Comparison of ENCODE assay signal across 14 cellular contexts in genomic region chr19:55068803-55069136, GRCh38. TPM values are rescaled to one million over a fixed set of nuclear protein-coding genes. Genes with fewer than 3 reads are reported as not detected.
A peak's percentile ranks its signal among the peaks of the same experiment; 100 is the strongest.
DNase-seq lines count a peak whose midpoint lies in the region; ATAC-seq, FAIRE-seq and TF ChIP-seq lines count a peak whose summit lies in the region.
"Had no signal": no experiment of that assay in that cellular context is flagged by ENCODE, and none has a peak within 500 bp of the region (broad histone marks: within the 10 kb centered on the region; RNA-seq: fewer than 3 reads in every experiment).

No MANE protein-coding gene starts in this region.

- H3K9me2 ChIP-seq in MM.1S (replicated peaks; ENCODE audit: insufficient read depth, low read length) (no peaks in the 10 kb centered on the region), neural cell (ENCODE audit: insufficient read depth, low read length) (no peaks in the 10 kb centered on the region)

- TF ChIP-seq CTCF in 22Rv1 (IDR thresholded peaks at IDR 0.05) (no peak), MM.1S (IDR thresholded peaks at IDR 0.05; ENCODE audit: low read length) (no peak), H1 (IDR thresholded peaks at IDR 0.05; ENCODE audit: control extremely low read depth in 1 of 3, insufficient read depth in 1 of 3, low read depth in 1 of 3, low read length in 3 of 3) (no peak), neural cell (IDR thresholded peaks at IDR 0.05; ENCODE audit: poor library complexity, severe bottlenecking) (no peak)

- no peak overlapping the region for H4K91ac ChIP-seq in H1 (replicated peaks; ENCODE audit: insufficient read length, low read length)

- H3K4me2 ChIP-seq in MM.1S (ENCODE audit: low read depth, low read length) (peak overlapping the region; percentile 68), H1 (ENCODE audit: insufficient read depth in 1 of 2, low read depth in 2 of 2, low read length in 2 of 2) (peak overlapping the region; percentile 83 to 88), neural cell (ENCODE audit: low read length) (no peak overlapping the region)

- H2AFZ ChIP-seq in MM.1S (ENCODE audit: low read length), result peak overlapping the region; percentile 5; the same call in 1 of the 2 replicates
- no peak overlapping the region for H2AFZ ChIP-seq in H1 (ENCODE audit: low read length)
- no peak overlapping the region for H2AFZ ChIP-seq in neural cell (ENCODE audit: low read depth, low read length)

- CTCF ChIA-PET in H1 (lab: Charles Lee; ENCODE audit: partially characterized antibody), result interaction anchor here (0.5 to 3.3 kb wide), 8 partner anchors 12 to 192 kb away, joined by 3 to 20 read pairs (median 3); no protein-coding TSS in a partner anchor

- H4K20me1 ChIP-seq in MM.1S (ENCODE audit: insufficient read depth, low read length) (no peaks in the 10 kb centered on the region), H1 (replicated peaks in 1 of 2; ENCODE audit: control insufficient read depth in 1 of 2, insufficient read depth in 2 of 2, low read length in 2 of 2) (peaks cover 0 to 5% of the 10 kb centered on the region in 2 experiments), neural cell (ENCODE audit: insufficient read depth) (no peaks in the 10 kb centered on the region)

- no peak overlapping the region for H2BK20ac ChIP-seq in H1 (ENCODE audit: low read length)

- H3K9me3 ChIP-seq in MM.1S (replicated peaks; ENCODE audit: insufficient read depth, low read length) (no peaks in the 10 kb centered on the region), H1 (ENCODE audit: insufficient read depth in 2 of 2, low read depth in 1 of 2, low read length in 1 of 2) (no peaks in the 10 kb centered on the region), neural cell (ENCODE audit: low read length) (no peaks in the 10 kb centered on the region)

- H3K4ac ChIP-seq in H1 (replicated peaks; ENCODE audit: insufficient read length, low read depth, low read length), result no peak overlapping the region

- H3K27ac ChIP-seq in 22Rv1 (peak overlapping the region; percentile 89), MM.1S (ENCODE audit: low read length) (peak overlapping the region; percentile 98), H1 (ENCODE audit: low read depth, low read length) (no peak overlapping the region), neural cell (ENCODE audit: low read length) (no peak overlapping the region)

- H3K18ac ChIP-seq in H1 (ENCODE audit: extremely low read depth, low read length), result no peak overlapping the region

- no peak overlapping the region for H3K23ac ChIP-seq in H1 (ENCODE audit: insufficient read length)

- no peak overlapping the region for H2AK5ac ChIP-seq in H1 (ENCODE audit: low read depth, low read length)

- H3K4me1 ChIP-seq in MM.1S (ENCODE audit: low read length) (peaks cover 24% of the 10 kb centered on the region), H1 (replicated peaks in 1 of 4; ENCODE audit: control insufficient read depth in 3 of 4, insufficient read depth in 4 of 4, low read length in 3 of 4) (peaks cover 0 to 10% (median 5%) of the 10 kb centered on the region in 4 experiments; a peak in 6 of 7 replicates)

- DNase-seq in MM.1S (no peak), H1 (ENCODE audit: low read depth in 1 of 2, low spot score in 2 of 2) (no peak), GM19238 (ENCODE audit: insufficient read length, low spot score) (no peak), NCI-H446 treated with DMSO at 0.1 percent for 48 hours (lab: John Stamatoyannopoulos, UW) (no peak)
- no peak for DNase-seq in activated CD8-positive, alpha-beta memory T cell treated with anti-CD3 and anti-CD28 coated beads, Interleukin-2, amount 50 U/mL, for 4 hours
- DNase-seq: activated CD8-positive, alpha-beta memory T cell treated with anti-CD3 and anti-CD28 coated beads for 24 hours; activated naive CD4-positive, alpha-beta T cell treated with Interleukin-2 at 50 U/mL for 16 hours; naive thymus-derived CD4-positive, alpha-beta T cell; NCI-H524 had no signal

- TF ChIP-seq EP300 in H1 (IDR thresholded peaks at IDR 0.05; ENCODE audit: borderline replicate concordance in 1 of 2, low read depth in 2 of 2, low read length in 2 of 2), result no peak
- no peak for TF ChIP-seq EP300 in neural cell (conservative IDR thresholded peaks at IDR 0.05; ENCODE audit: poor library complexity, severe bottlenecking)

- no peaks in the 10 kb centered on the region for H3K36me3 ChIP-seq in MM.1S (replicated peaks; ENCODE audit: insufficient read depth, low read length)
- no peaks in the 10 kb centered on the region for H3K36me3 ChIP-seq in H1 (ENCODE audit: control insufficient read depth in 2 of 4, insufficient read depth in 4 of 4, low read length in 3 of 4)
- no peaks in the 10 kb centered on the region for H3K36me3 ChIP-seq in neural cell (ENCODE audit: insufficient read depth, low read length)
- H3K36me3 ChIP-seq: tibial nerve had no signal

- H3K4me3 ChIP-seq in MM.1S (ENCODE audit: low read length) (peak overlapping the region; percentile 69), H1 (ENCODE audit: extremely low read depth in 1 of 4, insufficient read depth in 2 of 4, low read depth in 3 of 4, low read length in 4 of 4) (peak overlapping the region; percentile 16 to 60 (median 42); a peak in 7 of 8 replicates), neural cell (ENCODE audit: low read length) (peak overlapping the region; percentile 59)
- H3K4me3 ChIP-seq: tibial nerve had no signal

- no peak for TF ChIP-seq POLR2A in H1 (IDR thresholded peaks at IDR 0.05; ENCODE audit: control extremely low read depth in 1 of 2, low read depth in 2 of 2, low read length in 2 of 2)

- no peak for ATAC-seq in HG03378 (IDR thresholded peaks at IDR 0.05; ENCODE audit: unreplicated experiment)

- H3F3A ChIP-seq in MM.1S (ENCODE audit: insufficient read depth, low read length) (peaks cover 34% of the 10 kb centered on the region), neural cell (ENCODE audit: insufficient read depth, low read length, poor library complexity, severe bottlenecking) (no peaks in the 10 kb centered on the region)

- H2BK15ac ChIP-seq in H1 (ENCODE audit: low read length), result no peak overlapping the region

- no peak overlapping the region for H2BK5ac ChIP-seq in H1 (ENCODE audit: low read depth, low read length)

- H2BK120ac ChIP-seq in H1 (replicated peaks; ENCODE audit: low read depth, low read length), result no peak overlapping the region

- H3K27me3 ChIP-seq in MM.1S (replicated peaks; ENCODE audit: insufficient read depth, low read length), result no peaks in the 10 kb centered on the region
- H3K27me3 ChIP-seq in H1 (replicated peaks in 1 of 4; ENCODE audit: control insufficient read depth in 3 of 4, extremely low read depth in 1 of 4, insufficient read depth in 3 of 4, low read length in 3 of 4), result peaks cover 18 to 80% (median 59%) of the 10 kb centered on the region in 4 experiments
- peaks cover 53% of the 10 kb centered on the region for H3K27me3 ChIP-seq in neural cell (ENCODE audit: insufficient read depth, low read depth, low read length)

- H3K79me2 ChIP-seq in MM.1S (ENCODE audit: low read length) (peaks cover 20% of the 10 kb centered on the region), H1 (ENCODE audit: control insufficient read depth in 1 of 2, insufficient read depth in 2 of 2, low read length in 2 of 2) (no peaks in the 10 kb centered on the region), neural cell (replicated peaks; ENCODE audit: insufficient read depth, low read length) (no peaks in the 10 kb centered on the region)

- no peak overlapping the region for H4K8ac ChIP-seq in H1 (ENCODE audit: extremely low read depth, insufficient read depth, low read length)

- H3K14ac ChIP-seq in H1 (ENCODE audit: insufficient read length), result no peak overlapping the region

- H3K56ac ChIP-seq in H1 (replicated peaks; ENCODE audit: insufficient read length, low read depth, low read length), result no peak overlapping the region

- H2BK12ac ChIP-seq in H1 (ENCODE audit: low read depth, low read length), result no peak overlapping the region

- TF ChIP-seq RAD21 in H1 (IDR thresholded peaks at IDR 0.05 in 1 of 2, conservative IDR thresholded peaks at IDR 0.05 in 1 of 2; ENCODE audit: low read depth in 2 of 2, low read length in 2 of 2) (no peak), neural cell (conservative IDR thresholded peaks at IDR 0.05) (no peak)

- peak overlapping the region; percentile 95 for H3K9ac ChIP-seq in MM.1S (ENCODE audit: low read length)
- H3K9ac ChIP-seq in H1 (replicated peaks in 1 of 4; ENCODE audit: extremely low read depth in 1 of 4, low read depth in 3 of 4, low read length in 3 of 4), result no peak overlapping the region
- H3K9ac ChIP-seq in neural cell (ENCODE audit: low read length), result peak overlapping the region; percentile 36

- no peak overlapping the region for H4K5ac ChIP-seq in H1 (ENCODE audit: insufficient read length, low read depth, low read length)

- POLR2A ChIA-PET in H1 (lab: Charles Lee; ENCODE audit: partially characterized antibody), result interaction anchor here (0.8 to 5.8 kb wide), 5 partner anchors 9 to 331 kb away, joined by 3 to 33 read pairs (median 3); no protein-coding TSS in a partner anchor

- H3K23me2 ChIP-seq in H1 (ENCODE audit: low read depth, low read length), result peaks cover 4% of the 10 kb centered on the region

- WGBS in H1 (ENCODE audit: extremely low coverage in 1 of 2, insufficient coverage in 1 of 2, insufficient read length in 1 of 2, insufficient replicate concordance in 2 of 2, low coverage in 1 of 2, low lambda C conversion rate in 2 of 2, missing lambda C conversion rate in 1 of 2), 2 experiments, result no CpG with 5 or more reads among the region's 6 CpGs

- no peaks in the 10 kb centered on the region for H3K79me1 ChIP-seq in H1 (ENCODE audit: low read depth, low read length)

- no peak for FAIRE-seq in H1 (lab: Jason Lieb, UNC)
- FAIRE-seq: TTC549 had no signal

RNA-seq across cellular contexts. Expression of gene RDH13, which starts 5.8 kb away (rescaled TPM):
- total RNA-seq in H1 (2021; fragmentation: NEBNext Ultra II Directional; extraction: Animal tissue kit (Norgen Biotek cat#: 25700)), result 29.4 and 31.5 TPM in 2 replicates
- polyA plus RNA-seq in H1 (2011; rRNA removed) (15.9 and 20.5 TPM in 2 replicates), neural cell (9.8 and 14.2 TPM in 2 replicates)
- polyA plus RNA-seq in H1 (2011; cell fraction: cytosol; rRNA removed), result 17.2 TPM
- polyA plus RNA-seq in H1 (2011; cell fraction: nucleus; rRNA removed), result 41.2 TPM
- 20.1 to 26.0 TPM (median 24.4 TPM) in 4 replicates for polyA plus RNA-seq in H1 (2012, experiment 1 of 2)
- polyA plus RNA-seq in H1 (2012, experiment 2 of 2), result 16.8 TPM
- polyA plus RNA-seq in H1 (2013, experiment 1 of 2), result 15.7 TPM
- 14.9 TPM for polyA plus RNA-seq in H1 (2013, experiment 2 of 2)
- 22.0 and 25.7 TPM in 2 replicates for polyA minus RNA-seq in H1 (2011; rRNA and poly(A)+ RNA removed)
- 18.3 TPM for polyA minus RNA-seq in H1 (2011; cell fraction: cytosol; rRNA and poly(A)+ RNA removed)
- 27.8 TPM for polyA minus RNA-seq in H1 (2011; cell fraction: nucleus; rRNA and poly(A)+ RNA removed)
- 20.0 and 21.1 TPM in 2 replicates for polyA minus RNA-seq in neural cell

RNA-seq across cellular contexts. Expression of gene EPS8L1, which starts 6.9 kb away (rescaled TPM):
- total RNA-seq in H1 (2021; fragmentation: NEBNext Ultra II Directional; extraction: Animal tissue kit (Norgen Biotek cat#: 25700)), result 30.2 and 37.0 TPM in 2 replicates
- polyA plus RNA-seq in H1 (2011; rRNA removed), result 19.8 and 33.6 TPM in 2 replicates
- 40.0 TPM for polyA plus RNA-seq in H1 (2011; cell fraction: cytosol; rRNA removed)
- 100 TPM for polyA plus RNA-seq in H1 (2011; cell fraction: nucleus; rRNA removed)
- 33.6 to 63.1 TPM (median 56.4 TPM) in 4 replicates for polyA plus RNA-seq in H1 (2012, experiment 1 of 2)
- 37.3 TPM for polyA plus RNA-seq in H1 (2012, experiment 2 of 2)
- 21.4 TPM for polyA plus RNA-seq in H1 (2013, experiment 1 of 2)
- polyA plus RNA-seq in H1 (2013, experiment 2 of 2), result 19.2 TPM
- polyA minus RNA-seq in H1 (2011; rRNA and poly(A)+ RNA removed), result 21.6 and 24.3 TPM in 2 replicates
- polyA minus RNA-seq in H1 (2011; cell fraction: cytosol; rRNA and poly(A)+ RNA removed), result 31.6 TPM
- 27.3 TPM for polyA minus RNA-seq in H1 (2011; cell fraction: nucleus; rRNA and poly(A)+ RNA removed)
- polyA plus RNA-seq in neural cell, result 25.5 and 28.0 TPM in 2 replicates
- 3.2 and 7.8 TPM in 2 replicates for polyA minus RNA-seq in neural cell

RNA-seq across cellular contexts. Expression of gene GP6, which starts 30.7 kb away (rescaled TPM):
- total RNA-seq in H1 (2021; fragmentation: NEBNext Ultra II Directional; extraction: Animal tissue kit (Norgen Biotek cat#: 25700)), result 0.26 TPM in 1 of 2 replicates, not detected in the other
- polyA plus RNA-seq in H1 (2011; rRNA removed), result 0.18 and 0.42 TPM in 2 replicates
- polyA plus RNA-seq in H1 (2011; cell fraction: cytosol; rRNA removed), result 0.31 TPM
- polyA plus RNA-seq in H1 (2011; cell fraction: nucleus; rRNA removed), result 0.98 TPM
- polyA plus RNA-seq in H1 (2012, experiment 1 of 2), result 0.50 to 1.2 TPM (median 0.53 TPM) in 4 replicates
- polyA plus RNA-seq in H1 (2012, experiment 2 of 2), result not detected
- 0.18 TPM for polyA plus RNA-seq in H1 (2013, experiment 1 of 2)
- 0.11 TPM for polyA plus RNA-seq in H1 (2013, experiment 2 of 2)
- polyA minus RNA-seq in H1 (2011; rRNA and poly(A)+ RNA removed), result 0.22 and 0.66 TPM in 2 replicates
- polyA minus RNA-seq in H1 (2011; cell fraction: cytosol; rRNA and poly(A)+ RNA removed), result not detected
- 0.40 TPM for polyA minus RNA-seq in H1 (2011; cell fraction: nucleus; rRNA and poly(A)+ RNA removed)
- 0.31 TPM in 1 of 2 replicates, not detected in the other for polyA plus RNA-seq in neural cell
- not detected in 2 replicates for polyA minus RNA-seq in neural cell

RNA-seq across cellular contexts. Expression of gene PPP1R12C, which starts 48.7 kb away (rescaled TPM):
- 71.5 and 88.8 TPM in 2 replicates for total RNA-seq in H1 (2021; fragmentation: NEBNext Ultra II Directional; extraction: Animal tissue kit (Norgen Biotek cat#: 25700))
- polyA plus RNA-seq in H1 (2011; rRNA removed) (31.7 and 49.5 TPM in 2 replicates), neural cell (109 and 137 TPM in 2 replicates)
- polyA plus RNA-seq in H1 (2011; cell fraction: cytosol; rRNA removed), result 56.3 TPM
- polyA plus RNA-seq in H1 (2011; cell fraction: nucleus; rRNA removed), result 230 TPM
- 62.6 to 73.1 TPM (median 72.1 TPM) in 4 replicates for polyA plus RNA-seq in H1 (2012, experiment 1 of 2)
- polyA plus RNA-seq in H1 (2012, experiment 2 of 2), result 47.9 TPM
- 59.9 TPM for polyA plus RNA-seq in H1 (2013, experiment 1 of 2)
- polyA plus RNA-seq in H1 (2013, experiment 2 of 2), result 53.5 TPM
- polyA minus RNA-seq in H1 (2011; rRNA and poly(A)+ RNA removed), result 12.3 and 14.2 TPM in 2 replicates
- polyA minus RNA-seq in H1 (2011; cell fraction: cytosol; rRNA and poly(A)+ RNA removed), result 25.6 TPM
- polyA minus RNA-seq in H1 (2011; cell fraction: nucleus; rRNA and poly(A)+ RNA removed), result 48.5 TPM
- 35.5 and 35.8 TPM in 2 replicates for polyA minus RNA-seq in neural cell

Comparison
In these comparisons a context has a peak if more than half of its experiments do, and no peak if none do; other contexts are left out.
1. H3K27ac ChIP-seq: peak in 22Rv1 (single experiment) and MM.1S (single experiment); none in H1 (single experiment) and neural cell (single experiment).
2. H3K9ac ChIP-seq: peak in MM.1S (single experiment) and neural cell (single experiment); none in H1 (0 of 4).
3. Peak in every context shown above with its lines, with median percentiles within 50 percentile points of each other: H3K4me3 ChIP-seq.